Comparison of ENCODE assay signal across 8 cellular contexts in the genomic region with DNA sequence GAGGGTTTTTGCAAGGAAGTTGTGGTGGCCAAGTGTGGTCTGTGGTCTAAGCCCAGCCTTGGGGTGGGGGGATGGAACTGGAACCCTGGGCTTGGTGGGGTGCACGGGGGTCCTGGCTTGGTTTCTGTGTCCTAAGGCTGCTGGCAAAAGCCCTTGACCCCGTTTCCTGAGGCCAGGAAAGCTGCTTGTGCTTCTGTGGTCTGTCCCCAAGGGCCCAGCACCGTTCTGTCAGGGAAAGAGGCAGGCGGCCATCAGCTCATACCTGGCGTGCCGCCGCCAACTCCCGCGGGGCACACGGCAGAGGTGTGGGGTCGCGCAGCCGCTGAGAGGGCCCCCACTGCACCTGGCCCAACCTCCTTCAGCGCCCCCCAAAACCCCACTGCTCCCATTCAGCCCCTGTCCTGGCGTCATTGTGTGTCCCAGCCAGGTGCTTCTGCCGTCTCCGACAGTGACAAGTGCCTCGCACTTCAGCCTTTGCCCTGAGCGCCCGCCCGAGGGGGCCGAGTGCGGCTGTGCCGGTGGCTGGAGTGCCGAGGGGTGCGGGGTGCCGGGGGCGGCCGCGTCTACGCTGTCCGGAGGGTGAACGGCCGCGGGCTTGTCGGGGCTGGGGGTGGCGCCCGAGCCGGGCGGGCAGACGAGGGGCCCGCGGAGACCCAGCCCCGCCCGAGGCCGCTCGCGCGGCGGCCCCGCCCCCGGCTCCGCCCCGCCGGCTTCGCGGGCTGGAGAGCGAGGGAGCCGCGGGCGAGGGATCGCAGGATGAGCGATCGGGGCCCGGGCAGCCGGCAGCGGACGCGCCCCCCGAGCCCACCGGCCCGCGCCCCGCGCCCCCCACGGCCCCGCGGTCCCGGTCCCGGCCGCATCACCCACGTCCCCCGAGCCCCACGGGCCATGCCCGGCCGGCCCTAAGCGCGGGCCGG. TPM values are rescaled to one million over a fixed set of nuclear protein-coding genes. Genes with fewer than 3 reads are reported as not detected.
DNase-seq lines count a peak whose midpoint lies in the region; ATAC-seq and TF ChIP-seq lines count a peak whose summit lies in the region.

A gene (plus strand): TSS at position 701 of the 917 bp plus-strand sequence. CDS start 282 bp downstream, outside the sequence.

- H3K9ac ChIP-seq in DND-41 (ENCODE audit: low read depth, low read length), result no peak within 1 kb of the TSS

- H4K20me1 ChIP-seq in DND-41 (ENCODE audit: insufficient read depth, low read length), result peaks cover 63% of the 10 kb centered on the region

- H2AFZ ChIP-seq in DND-41 (ENCODE audit: low read depth, low read length), result no peak within 1 kb of the TSS

- H3K79me2 ChIP-seq in DND-41 (ENCODE audit: insufficient read depth, low read length), result no peaks in the 10 kb centered on the region

- DNase-seq in DND-41, result peak; percentile 44
- DNase-seq in Jurkat, Clone E6-1 (ENCODE audit: low read depth, low spot score), result no peak
- DNase-seq in activated CD4-positive, alpha-beta T cell treated with anti-CD3 and anti-CD28 coated beads, Interleukin-2, amount 50 U/mL, for 1 hour, result peak; percentile 46
- DNase-seq in epidermal melanocyte (ENCODE audit: insufficient read length, low spot score), result peak; percentile 80
- DNase-seq in inferior parietal cortex (ENCODE audit: extremely low spot score), result no peak
- DNase-seq in middle frontal gyrus (ENCODE audit: extremely low spot score, low spot score), result no peak

- no peak for TF ChIP-seq CTCF in DND-41 (IDR thresholded peaks at IDR 0.05; ENCODE audit: borderline replicate concordance, extremely low read depth, low read length, poor library complexity, severe bottlenecking)
- TF ChIP-seq CTCF in neutrophil (IDR thresholded peaks at IDR 0.05), result no peak

- H3K4me2 ChIP-seq in DND-41 (ENCODE audit: insufficient read depth, low read length), result peak within 1 kb of the TSS; percentile 47

- peaks cover 20% of the 10 kb centered on the region for H3K4me1 ChIP-seq in DND-41 (ENCODE audit: insufficient read depth, low read length)
- H3K4me1 ChIP-seq in neutrophil (ENCODE audit: control insufficient read depth in 1 of 2, insufficient read depth in 1 of 2, low read depth in 1 of 2, low read length in 1 of 2), result peaks cover 16 to 26% of the 10 kb centered on the region in 2 experiments

- H3K9me3 ChIP-seq in DND-41 (ENCODE audit: insufficient read depth, low read length, severe bottlenecking) (no peaks in the 10 kb centered on the region), neutrophil (no peaks in the 10 kb centered on the region)

- no peaks in the 10 kb centered on the region for H3K27me3 ChIP-seq in DND-41 (ENCODE audit: insufficient read depth, low read length, poor library complexity)
- H3K27me3 ChIP-seq in neutrophil, result peaks cover 32% of the 10 kb centered on the region

- H3K36me3 ChIP-seq in DND-41 (ENCODE audit: insufficient read depth, low read length), result peaks cover 36% of the 10 kb centered on the region
- H3K36me3 ChIP-seq in neutrophil, result peaks cover 49% of the 10 kb centered on the region

- peak within 1 kb of the TSS in 1 of 2 experiments; percentile 27; a peak in 1 of 4 replicates for H3K4me3 ChIP-seq in DND-41 (ENCODE audit: low read depth in 1 of 2, low read length in 2 of 2)
- peak within 1 kb of the TSS; percentile 24 for H3K4me3 ChIP-seq in Jurkat, Clone E6-1 (ENCODE audit: low read length)
- peak within 1 kb of the TSS in 1 of 2 experiments; percentile 24 for H3K4me3 ChIP-seq in neutrophil (ENCODE audit: low read depth in 1 of 2, low read length in 1 of 2)

- H3K27ac ChIP-seq in DND-41 (ENCODE audit: low read length) (no peak within 1 kb of the TSS), neutrophil (peak within 1 kb of the TSS; percentile 20)

- ATAC-seq in DND-41 (ENCODE audit: insufficient read depth, low read depth) (peak; percentile 42), GM19397 (IDR thresholded peaks at IDR 0.05; ENCODE audit: unreplicated experiment) (no peak)

RNA-seq across cellular contexts. Expression of the gene that starts here (rescaled TPM):
- polyA plus RNA-seq in Jurkat, Clone E6-1 (2012; ENCODE audit: insufficient read depth, insufficient read length), result 19.7 TPM

Comparison
In these comparisons a context has a peak if more than half of its experiments do, and no peak if none do; other contexts are left out.
1. DNase-seq: peak in DND-41 (single experiment), activated CD4-positive, alpha-beta T cell treated with anti-CD3 and anti-CD28 coated beads, Interleukin-2, amount 50 U/mL, for 1 hour (single experiment) and epidermal melanocyte (single experiment); none in Jurkat, Clone E6-1 (single experiment), inferior parietal cortex (single experiment) and middle frontal gyrus (single experiment).